In the genomic region with DNA sequence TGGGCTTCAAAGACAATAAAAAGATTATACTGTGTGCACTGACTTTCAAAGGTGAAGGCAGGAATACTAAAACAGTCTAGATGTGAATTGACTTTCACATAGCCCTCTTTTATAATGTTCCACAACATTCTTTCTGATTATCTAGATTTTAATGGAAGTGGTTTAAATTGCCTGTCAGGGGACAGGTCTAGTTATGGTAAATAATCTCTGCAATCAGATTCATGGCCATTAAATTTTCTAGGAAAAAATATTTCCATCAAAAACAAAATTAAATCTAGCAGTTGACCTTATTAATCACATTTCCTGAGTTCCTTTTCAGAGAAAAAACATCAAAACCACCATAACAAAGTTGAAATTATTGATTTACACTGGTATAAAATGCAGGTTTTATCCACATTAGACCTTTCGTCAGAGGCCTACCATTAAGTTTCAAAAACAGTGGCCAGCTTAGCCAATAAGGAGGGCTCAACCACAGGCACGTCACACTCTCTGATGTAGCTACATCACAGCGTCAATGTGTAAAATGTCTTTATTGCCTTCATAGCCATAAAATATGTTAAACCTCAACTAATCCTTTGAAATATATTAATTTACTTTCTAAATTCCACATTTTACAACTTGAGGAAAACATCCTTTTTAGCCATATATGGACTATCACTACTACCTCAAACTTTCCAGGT, we compare ENCODE assay signal across 27 cellular contexts.
"Had no signal": no experiment of that assay in that cellular context is flagged by ENCODE, and none has a peak within 500 bp of the region (broad histone marks: within the 10 kb centered on the region; RNA-seq: fewer than 3 reads in every experiment).

No MANE protein-coding gene starts in this region.

- ATAC-seq: gastrocnemius medialis; heart left ventricle; left lobe of liver; natural killer cell treated with Interleukin-12 subunit alpha and Interleukin-12 subunit beta and Interleukin-15 and Interleukin-18, amount 100 ng/mL, for 72 hours; right lobe of liver; stimulated activated naive B cell treated with anti-CD40 and anti-IgM and Interleukin-4, amounts not matched to agents 10 μg/mL and 1 μg/mL and 100 μg/mL, for 72 hours; upper lobe of right lung had no signal

- H3K79me2 ChIP-seq: parathyroid adenoma had no signal

- H3K4me3 Mint-ChIP-seq: dendritic cell treated with granulocyte-macrophage colony-stimulating factor and Interleukin-4, amounts not matched to agents 40 ng/mL and 50 ng/mL, for 4 days; naive B cell; natural killer cell treated with Interleukin-12 subunit alpha and Interleukin-12 subunit beta and Interleukin-15 and Interleukin-18, amount 100 ng/mL, for 72 hours; neural crest cell; stimulated activated naive B cell treated with anti-CD40 and anti-IgM and Interleukin-4, amounts not matched to agents 10 μg/mL and 1 μg/mL and 100 μg/mL, for 72 hours; stimulated activated naive CD8-positive, alpha-beta T cell treated with anti-CD3 and anti-CD28 coated beads, Interleukin-15, Interleukin-2, amounts not matched to agents 100 ng/mL and 50 ng/mL, for 24 hours had no signal

- FAIRE-seq: keratinocyte, small intestine had no signal

- DNase-seq: caudate nucleus; cerebellar nuclear complex; effector memory CD4-positive, alpha-beta T cell; erythroblast; gastrocnemius medialis; heart left ventricle; hippocampal formation; mesenchymal stem cell; naive B cell; right lobe of liver; small intestine; stimulated activated CD4-positive, alpha-beta T cell treated with anti-CD3 and anti-CD28 coated beads, Interleukin-15, amount 100 ng/mL, for 24 hours; stimulated activated CD4-positive, alpha-beta T cell treated with anti-CD3 and anti-CD28 coated beads, Interleukin-2, amount 100 ng/mL, for 48 hours; stimulated activated naive B cell treated with anti-CD40 and anti-IgM and Interleukin-4, amounts not matched to agents 10 μg/mL and 1 μg/mL and 100 μg/mL, for 72 hours; upper lobe of right lung; uterus had no signal

- H3K27me3 Mint-ChIP-seq: dendritic cell treated with granulocyte-macrophage colony-stimulating factor and Interleukin-4, amounts not matched to agents 40 ng/mL and 50 ng/mL, for 4 days; naive B cell; natural killer cell treated with Interleukin-12 subunit alpha and Interleukin-12 subunit beta and Interleukin-15 and Interleukin-18, amount 100 ng/mL, for 72 hours; progenitor cell of endocrine pancreas; stimulated activated naive B cell treated with anti-CD40 and anti-IgM and Interleukin-4, amounts not matched to agents 10 μg/mL and 1 μg/mL and 100 μg/mL, for 72 hours; stimulated activated naive CD8-positive, alpha-beta T cell treated with anti-CD3 and anti-CD28 coated beads, Interleukin-15, Interleukin-2, amounts not matched to agents 100 ng/mL and 50 ng/mL, for 24 hours had no signal

- H3K4me1 ChIP-seq: gastrocnemius medialis, parathyroid adenoma, right lobe of liver, upper lobe of right lung, uterus had no signal

- H3K27ac ChIP-seq: gastrocnemius medialis, heart left ventricle, neutrophil, parathyroid adenoma, right lobe of liver, thoracic aorta, tibial nerve, upper lobe of right lung, uterus had no signal

- H3K4me3 ChIP-seq: gastrocnemius medialis, heart left ventricle, right lobe of liver, thoracic aorta, tibial nerve, upper lobe of right lung, uterus had no signal

- H3K27me3 ChIP-seq: gastrocnemius medialis, heart left ventricle, neutrophil, right lobe of liver, tibial nerve, upper lobe of right lung, uterus had no signal

- H3K9me3 Mint-ChIP-seq: dendritic cell treated with granulocyte-macrophage colony-stimulating factor and Interleukin-4, amounts not matched to agents 40 ng/mL and 50 ng/mL, for 4 days; naive B cell; natural killer cell treated with Interleukin-12 subunit alpha and Interleukin-12 subunit beta and Interleukin-15 and Interleukin-18, amount 100 ng/mL, for 72 hours; neural crest cell; stimulated activated naive B cell treated with anti-CD40 and anti-IgM and Interleukin-4, amounts not matched to agents 10 μg/mL and 1 μg/mL and 100 μg/mL, for 72 hours; stimulated activated naive CD8-positive, alpha-beta T cell treated with anti-CD3 and anti-CD28 coated beads, Interleukin-15, Interleukin-2, amounts not matched to agents 100 ng/mL and 50 ng/mL, for 24 hours had no signal

- H3K27ac Mint-ChIP-seq: dendritic cell treated with granulocyte-macrophage colony-stimulating factor and Interleukin-4, amounts not matched to agents 40 ng/mL and 50 ng/mL, for 4 days; natural killer cell treated with Interleukin-12 subunit alpha and Interleukin-12 subunit beta and Interleukin-15 and Interleukin-18, amount 100 ng/mL, for 72 hours; progenitor cell of endocrine pancreas; stimulated activated naive B cell treated with anti-CD40 and anti-IgM and Interleukin-4, amounts not matched to agents 10 μg/mL and 1 μg/mL and 100 μg/mL, for 72 hours; stimulated activated naive CD8-positive, alpha-beta T cell treated with anti-CD3 and anti-CD28 coated beads, Interleukin-15, Interleukin-2, amounts not matched to agents 100 ng/mL and 50 ng/mL, for 24 hours had no signal

- H3K4me1 Mint-ChIP-seq: naive B cell; neural crest cell; stimulated activated naive B cell treated with anti-CD40 and anti-IgM and Interleukin-4, amounts not matched to agents 10 μg/mL and 1 μg/mL and 100 μg/mL, for 72 hours had no signal

- H3K36me3 Mint-ChIP-seq: naive B cell; natural killer cell treated with Interleukin-12 subunit alpha and Interleukin-12 subunit beta and Interleukin-15 and Interleukin-18, amount 100 ng/mL, for 72 hours had no signal

- H2AFZ ChIP-seq: parathyroid adenoma had no signal

- H3K9me3 ChIP-seq: gastrocnemius medialis, heart left ventricle, neutrophil, right lobe of liver, thoracic aorta, tibial nerve, upper lobe of right lung, uterus had no signal

- H3K9ac ChIP-seq: parathyroid adenoma had no signal

- H3K36me3 ChIP-seq: neutrophil, uterus had no signal
